Comparison of ENCODE assay signal across 1 cellular context in genomic region chr3:15976524-15976923, GRCh38.
TF ChIP-seq lines count a peak whose summit lies in the region.

No MANE protein-coding gene starts in this region.

TF ChIP-seq in GM23338, 12 proteins besides CTCF, POLR2A, EP300 and RAD21:
- no peak for TF ChIP-seq ZNF462 (CRISPR knock-in tag; IDR thresholded peaks at IDR 0.05)
- TF ChIP-seq STAT1 (IDR thresholded peaks at IDR 0.05; ENCODE audit: unreplicated experiment), result no peak
- TF ChIP-seq ZNF331 (CRISPR knock-in tag; IDR thresholded peaks at IDR 0.05; ENCODE audit: low read depth), result no peak
- no peak for TF ChIP-seq EZH2 (IDR thresholded peaks at IDR 0.05; ENCODE audit: low read depth, unreplicated experiment)
- TF ChIP-seq NANOG (IDR thresholded peaks at IDR 0.05; ENCODE audit: borderline replicate concordance), result no peak
- no peak for TF ChIP-seq JUNB (IDR thresholded peaks at IDR 0.05; ENCODE audit: unreplicated experiment)
- no peak for TF ChIP-seq ZNF114 (CRISPR knock-in tag; IDR thresholded peaks at IDR 0.05)
